25 cellular contexts compared by ENCODE assay signal in the genomic region with DNA sequence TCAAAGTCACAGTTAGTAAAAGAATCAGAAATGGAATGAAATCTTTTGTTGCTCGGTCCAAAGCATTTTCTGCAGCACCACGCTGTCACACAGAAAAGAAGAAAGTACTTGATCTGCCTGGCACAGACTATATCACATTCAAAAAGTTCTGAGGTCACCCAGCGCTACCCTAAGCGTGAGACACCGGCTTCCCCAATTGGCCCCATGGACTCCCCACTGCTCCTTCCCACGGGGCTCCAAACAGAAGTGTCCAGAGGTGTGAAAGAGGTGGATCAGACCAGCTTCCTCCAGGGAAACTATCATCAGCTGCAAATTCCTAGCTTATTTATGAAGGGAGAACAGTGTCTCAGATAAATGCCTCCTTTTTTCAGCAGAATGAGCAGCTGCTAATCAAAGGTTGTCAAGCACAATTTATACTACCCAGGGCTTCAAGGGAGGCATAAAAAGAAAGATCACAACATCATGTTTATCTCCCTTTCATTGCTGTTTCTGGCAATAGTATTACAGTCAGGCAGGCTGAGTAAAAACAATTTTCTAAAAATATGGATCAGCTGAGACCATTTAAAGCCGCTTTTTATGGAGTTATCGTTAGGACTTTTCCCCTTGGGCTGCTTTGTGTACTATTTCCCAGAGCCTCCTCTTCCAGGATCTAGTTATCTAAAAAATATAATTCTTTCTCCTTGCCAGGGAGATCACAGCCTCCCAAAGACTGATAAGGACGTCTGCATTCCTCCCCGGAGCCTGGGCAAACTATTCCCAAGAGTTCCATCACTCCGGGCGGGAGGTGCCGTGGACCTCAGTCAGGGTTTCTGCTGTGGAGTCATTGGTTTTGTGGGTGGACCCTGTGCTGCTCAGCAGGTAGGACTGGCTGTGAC.
DNase-seq lines count a peak whose midpoint lies in the region; ATAC-seq and TF ChIP-seq lines count a peak whose summit lies in the region.
"Had no signal": no experiment of that assay in that cellular context is flagged by ENCODE, and none has a peak within 500 bp of the region (broad histone marks: within the 10 kb centered on the region; RNA-seq: fewer than 3 reads in every experiment).

No MANE protein-coding gene starts in this region.

- CTCF ChIA-PET in IMR-90 (lab: Yijun Ruan, JAX), result no interaction called here
- CTCF ChIA-PET in activated naive CD4-positive, alpha-beta T cell treated with anti-CD3 and anti-CD28 coated beads, Interleukin-2, amount 10 ng/mL, durations not matched to agents 7 days and 5 days (lab: Charles Lee), result no interaction called here

- no peak overlapping the region for H2BK5ac ChIP-seq in IMR-90 (ENCODE audit: low read depth, low read length, poor library complexity, severe bottlenecking)

- H3K4me2 ChIP-seq in IMR-90 (ENCODE audit: low read depth, low read length), result no peak overlapping the region

- H4K20me1 ChIP-seq in IMR-90 (ENCODE audit: insufficient read depth, low read length), result no peaks in the 10 kb centered on the region

- no peaks in the 10 kb centered on the region for H3K27me3 ChIP-seq in IMR-90 (ENCODE audit: control insufficient read depth, insufficient read depth, low read length)
- H3K27me3 ChIP-seq: ovary, right lobe of liver had no signal

- H3K4ac ChIP-seq in IMR-90 (ENCODE audit: low read depth, low read length), result no peak overlapping the region

- no TSS peak for BruUV-seq in IMR-90 (replicated peaks; lab: Mats Ljungman, UMichigan)

- 0 out of 2 replicates have a peak, but pooled peaks cover 2% of the 10 kb centered on the region for H3K9me1 ChIP-seq in IMR-90 (ENCODE audit: insufficient read depth, low read length)

- no peak overlapping the region for H4K5ac ChIP-seq in IMR-90 (ENCODE audit: low read depth, low read length)

- no peaks in the 10 kb centered on the region for H3K9me3 ChIP-seq in IMR-90 (ENCODE audit: control insufficient read depth, insufficient read depth, low read length)
- H3K9me3 ChIP-seq: lower lobe of right lung, ovary, right lobe of liver had no signal

- no peak overlapping the region for H2BK20ac ChIP-seq in IMR-90 (ENCODE audit: low read depth, low read length)

- H2AK5ac ChIP-seq in IMR-90 (ENCODE audit: low read depth, low read length), result no peak overlapping the region

- no peak overlapping the region for H3K56ac ChIP-seq in IMR-90 (ENCODE audit: extremely low read depth, insufficient read depth, low read length)

- H3K9ac ChIP-seq in IMR-90 (ENCODE audit: low read depth, low read length), result no peak overlapping the region

- H3K27me3 Mint-ChIP-seq in activated naive CD4-positive, alpha-beta T cell treated with anti-CD3 and anti-CD28 coated beads, Interleukin-2, amount 10 ng/mL, durations not matched to agents 7 days and 5 days, result no peaks in the 10 kb centered on the region

- POLR2A ChIA-PET in IMR-90 (lab: Charles Lee; ENCODE audit: unreplicated experiment), result no interaction called here

- no peak overlapping the region for H2BK120ac ChIP-seq in IMR-90 (ENCODE audit: low read depth, low read length)

- no peaks in the 10 kb centered on the region for H3K9me3 Mint-ChIP-seq in activated naive CD4-positive, alpha-beta T cell treated with anti-CD3 and anti-CD28 coated beads, Interleukin-2, amount 10 ng/mL, durations not matched to agents 7 days and 5 days

- no peak overlapping the region for H3K14ac ChIP-seq in IMR-90 (replicated peaks; ENCODE audit: low read depth, low read length)

- no peak overlapping the region for H4K91ac ChIP-seq in IMR-90 (ENCODE audit: insufficient read depth, low read depth, low read length)

- TF ChIP-seq CTCF in IMR-90 (conservative IDR thresholded peaks at IDR 0.05; ENCODE audit: low read depth, low read length), result no peak

- no peak for TF ChIP-seq POLR2A in IMR-90 (IDR thresholded peaks at IDR 0.05; ENCODE audit: low read depth, low read length)

- H3K4me1 ChIP-seq in IMR-90 (ENCODE audit: control insufficient read depth, insufficient read depth, low read length), result no peaks in the 10 kb centered on the region
- H3K4me1 ChIP-seq: lower lobe of right lung, right lobe of liver had no signal

- H2AFZ ChIP-seq in IMR-90 (replicated peaks; ENCODE audit: low read length, poor library complexity), result no peak overlapping the region

- no peak overlapping the region for H3K4me3 Mint-ChIP-seq in activated naive CD4-positive, alpha-beta T cell treated with anti-CD3 and anti-CD28 coated beads, Interleukin-2, amount 10 ng/mL, durations not matched to agents 7 days and 5 days
- H3K4me3 Mint-ChIP-seq: CD14-positive monocyte; effector memory CD8-positive, alpha-beta T cell; T-helper 17 cell had no signal

- ATAC-seq in IMR-90 (ENCODE audit: low read depth) (peak; percentile 24; the same call in 1 of the 2 replicates), left ventricle myocardium superior (peak; percentile 63), sciatic nerve (peak; percentile 56), GM18858 (IDR thresholded peaks at IDR 0.05; ENCODE audit: unreplicated experiment) (no peak)
- ATAC-seq: effector memory CD8-positive, alpha-beta T cell; HCT116; lower lobe of right lung; right lobe of liver; T-helper 17 cell had no signal

- in situ Hi-C loops in IMR-90 (cut with MboI; ENCODE audit: low sequenced_read_pairs), result no loop called here

- no peak for DNase-seq in IMR-90
- peak; percentile 37 for DNase-seq in left ventricle myocardium superior
- no peak for DNase-seq in sciatic nerve (ENCODE audit: low spot score)
- DNase-seq in activated naive CD4-positive, alpha-beta T cell treated with anti-CD3 and anti-CD28 coated beads, Interleukin-2, amount 10 ng/mL, durations not matched to agents 7 days and 5 days, result no peak
- DNase-seq in NCI-H146 (lab: John Stamatoyannopoulos, UW), result no peak
- no peak for DNase-seq in kidney tubule cell (ENCODE audit: low spot score)
- DNase-seq: activated CD4-positive, alpha-beta T cell treated with anti-CD3 and anti-CD28 coated beads, Interleukin-2, amount 50 U/mL, for 1 hour; activated CD8-positive, alpha-beta memory T cell treated with anti-CD3 and anti-CD28 coated beads, Interleukin-2, amount 50 U/mL, for 4 hours; activated effector memory CD4-positive, alpha-beta T cell treated with Interleukin-2 at 50 U/mL for 16 hours; amniotic stem cell; effector memory CD8-positive, alpha-beta T cell; glutamatergic neuron; lower lobe of right lung; NCI-H1105; NCI-H2081 treated with DMSO at 0.1 percent for 48 hours; NCI-H526 treated with DMSO at 0.1 percent for 48 hours; right lobe of liver; SHP77; T-helper 17 cell had no signal

- no peak overlapping the region for H3K4me3 ChIP-seq in IMR-90 (ENCODE audit: insufficient read depth, low read depth, low read length)
- H3K4me3 ChIP-seq: lower lobe of right lung, ovary, right lobe of liver had no signal

- H3K36me3 Mint-ChIP-seq in activated naive CD4-positive, alpha-beta T cell treated with anti-CD3 and anti-CD28 coated beads, Interleukin-2, amount 10 ng/mL, durations not matched to agents 7 days and 5 days, result no peaks in the 10 kb centered on the region
- H3K36me3 Mint-ChIP-seq: CD14-positive monocyte had no signal

- H3K4me1 Mint-ChIP-seq in activated naive CD4-positive, alpha-beta T cell treated with anti-CD3 and anti-CD28 coated beads, Interleukin-2, amount 10 ng/mL, durations not matched to agents 7 days and 5 days, result no peaks in the 10 kb centered on the region
- H3K4me1 Mint-ChIP-seq: T-helper 17 cell had no signal

- H3K23ac ChIP-seq in IMR-90 (ENCODE audit: low read depth, low read length), result no peak overlapping the region

- intact Hi-C loops in IMR-90 (cut with micrococcal nuclease) (no loop called here), left ventricle myocardium superior (cut with micrococcal nuclease) (no loop called here), sciatic nerve (cut with DNase I) (no loop called here)

- H2BK15ac ChIP-seq in IMR-90 (ENCODE audit: low read depth, low read length), result no peak overlapping the region

- no peaks in the 10 kb centered on the region for H3K36me3 ChIP-seq in IMR-90 (ENCODE audit: control insufficient read depth, insufficient read depth, low read length)
- H3K36me3 ChIP-seq: lower lobe of right lung, ovary, right lobe of liver had no signal

- H3K79me1 ChIP-seq in IMR-90 (ENCODE audit: low read depth in 1 of 2, low read length in 2 of 2), result peaks cover 3 to 6% of the 10 kb centered on the region in 2 experiments; a peak in 2 of 4 replicates

- WGBS in IMR-90 (ENCODE audit: extremely low coverage in 2 of 2, insufficient read length in 1 of 2), 2 experiments, result 40% methylated on average over 2 of the region's 13 CpGs; no CpG with 5 or more reads in 1 of the 2 experiments

- no peak overlapping the region for H2AK9ac ChIP-seq in IMR-90 (replicated peaks; ENCODE audit: low read depth, low read length, poor library complexity)

- H4K8ac ChIP-seq in IMR-90 (ENCODE audit: low read depth in 2 of 2, low read length in 2 of 2), result no peak overlapping the region

- H3K18ac ChIP-seq in IMR-90 (ENCODE audit: low read depth, low read length), result no peak overlapping the region

- dilution Hi-C loops in IMR-90 (cut with HindIII; ENCODE audit: low sequenced_read_pairs, unreplicated experiment), result no loop called here

- H3K27ac ChIP-seq in IMR-90 (ENCODE audit: insufficient read depth, low read length), result no peak overlapping the region
- H3K27ac ChIP-seq in cingulate gyrus (ENCODE audit: low read depth, low read length), result peak overlapping the region; percentile 14
- H3K27ac ChIP-seq: lower lobe of right lung, right lobe of liver, VCaP had no signal

- TF ChIP-seq RAD21 in IMR-90 (IDR thresholded peaks at IDR 0.05; ENCODE audit: low read length), result no peak

- H3K27ac Mint-ChIP-seq in activated naive CD4-positive, alpha-beta T cell treated with anti-CD3 and anti-CD28 coated beads, Interleukin-2, amount 10 ng/mL, durations not matched to agents 7 days and 5 days, result no peak overlapping the region
- H3K27ac Mint-ChIP-seq: effector memory CD8-positive, alpha-beta T cell; T-helper 17 cell had no signal

TF ChIP-seq in IMR-90, 13 proteins besides CTCF, POLR2A, EP300 and RAD21:
- no peak for TF ChIP-seq CEBPB (IDR thresholded peaks at IDR 0.05; ENCODE audit: low read depth, low read length)
